Comparison of ENCODE assay signal across 8 cellular contexts in the genomic region with DNA sequence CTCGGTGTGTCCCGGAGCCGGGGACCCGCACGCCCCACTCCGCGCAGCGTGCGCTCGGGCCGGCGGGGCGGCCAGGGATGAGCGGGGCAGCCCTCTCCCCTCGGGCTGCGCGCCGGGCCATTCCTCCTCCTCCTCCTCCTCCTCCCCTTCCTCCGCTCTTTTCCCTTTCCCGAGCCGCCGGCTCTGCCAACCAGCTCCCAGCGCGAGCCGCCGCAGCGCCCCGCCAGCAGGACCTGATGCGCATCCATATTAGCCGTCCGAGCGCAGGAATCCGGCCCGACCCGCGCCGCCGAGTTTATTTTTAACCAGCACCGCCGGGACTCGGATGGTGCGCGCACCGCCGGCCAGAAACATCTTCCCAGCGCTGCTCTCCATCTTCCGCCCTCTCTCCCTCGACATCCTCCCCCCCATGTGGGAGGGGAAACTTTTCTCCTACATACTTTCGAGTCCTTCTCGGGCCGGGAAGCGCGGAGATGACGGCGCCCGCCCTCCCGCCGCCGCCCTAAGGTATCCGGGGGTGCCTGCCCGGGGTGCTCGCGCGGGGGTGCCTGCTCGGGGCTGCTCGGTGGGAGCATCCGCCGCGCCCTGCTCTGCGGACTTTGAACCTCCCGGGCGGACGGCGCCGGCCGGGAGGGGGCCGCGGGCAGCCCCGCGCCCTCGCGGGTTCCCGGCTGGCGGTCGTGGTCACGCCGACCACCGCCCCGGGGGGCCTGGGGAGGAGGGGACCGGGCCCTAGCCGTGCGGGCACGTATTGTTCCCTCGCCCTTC. TPM values are rescaled to one million over a fixed set of nuclear protein-coding genes. Genes with fewer than 3 reads are reported as not detected.
DNase-seq lines count a peak whose midpoint lies in the region; ATAC-seq, FAIRE-seq and TF ChIP-seq lines count a peak whose summit lies in the region.

No MANE protein-coding gene starts in this region.

- peak in 1 of 2 donors; percentile 13 for TF ChIP-seq POLR2A in gastrocnemius medialis (IDR thresholded peaks at IDR 0.05)

- no peaks in the 10 kb centered on the region for H3K27me3 Mint-ChIP-seq in astrocyte (ENCODE audit: low read depth, unreplicated experiment)

- no peaks in the 10 kb centered on the region for H3K9me2 ChIP-seq in hepatocyte (replicated peaks; ENCODE audit: insufficient read depth)

- H4K20me1 ChIP-seq in astrocyte (ENCODE audit: insufficient read depth, low read length) (peaks cover 41% of the 10 kb centered on the region), hepatocyte (ENCODE audit: insufficient read depth, poor library complexity, severe bottlenecking) (peaks cover 32% of the 10 kb centered on the region)

- H3K79me2 ChIP-seq in astrocyte (ENCODE audit: insufficient read depth, low read length) (peaks cover 57% of the 10 kb centered on the region), hepatocyte (peaks cover 55% of the 10 kb centered on the region)

- H3K9me3 ChIP-seq in astrocyte (ENCODE audit: insufficient read depth, low read depth, low read length) (no peaks in the 10 kb centered on the region), hepatocyte (ENCODE audit: low read depth) (no peaks in the 10 kb centered on the region), gastrocnemius medialis (no peaks in the 10 kb centered on the region)

- under 1% methylated on average over 51 of the region's 94 CpGs for WGBS in hepatocyte (ENCODE audit: low lambda C conversion rate, missing lambda C conversion rate)

- H3K36me3 ChIP-seq in astrocyte (ENCODE audit: insufficient read depth, low read length), result no peaks in the 10 kb centered on the region
- H3K36me3 ChIP-seq in hepatocyte (replicated peaks; ENCODE audit: insufficient read depth, low read depth), result no peaks in the 10 kb centered on the region
- no peaks in the 10 kb centered on the region for H3K36me3 ChIP-seq in gastrocnemius medialis

- H3K9ac ChIP-seq in astrocyte (ENCODE audit: low read length), result peak overlapping the region; percentile 97

- H3K27ac ChIP-seq in astrocyte (ENCODE audit: low read depth, low read length), result peak overlapping the region; percentile 90
- H3K27ac ChIP-seq in hepatocyte, result peak overlapping the region; percentile 98
- H3K27ac ChIP-seq in gastrocnemius medialis, result peak overlapping the region; percentile 85 to 96 (median 94)

- in situ Hi-C loops in gastrocnemius medialis (cut with MboI; ENCODE audit: low sequenced_read_pairs in 4 of 4) (loop anchor here in 1 of 4 donors (25.0 kb wide), 1 partner anchor 104 kb away; no protein-coding TSS in a partner anchor), KBM-7 (cut with MboI; ENCODE audit: low pct_unique_long_range_greater_than_20kb, low sequenced_read_pairs) (no loop called here)

- H3K4me1 ChIP-seq in astrocyte (ENCODE audit: insufficient read depth, low read length) (peaks cover 13% of the 10 kb centered on the region), hepatocyte (ENCODE audit: insufficient read depth) (peaks cover 30% of the 10 kb centered on the region), gastrocnemius medialis (peaks cover 17 to 29% of the 10 kb centered on the region in 2 donors)

- no peaks in the 10 kb centered on the region for H3K27me3 ChIP-seq in astrocyte (ENCODE audit: insufficient read depth, low read length)
- no peaks in the 10 kb centered on the region for H3K27me3 ChIP-seq in hepatocyte
- no peaks in the 10 kb centered on the region for H3K27me3 ChIP-seq in gastrocnemius medialis

- H3K4me3 ChIP-seq in astrocyte (ENCODE audit: insufficient read depth, low read depth, low read length), result peak overlapping the region; percentile 99
- peak overlapping the region; percentile 92 for H3K4me3 ChIP-seq in hepatocyte
- H3K4me3 ChIP-seq in gastrocnemius medialis, result peak overlapping the region; percentile 93 to 98 (median 96)

- DNase-seq in Daoy (ENCODE audit: low read depth) (peak; percentile 66), astrocyte (ENCODE audit: low read depth) (peak; percentile 40), hepatocyte (ENCODE audit: low spot score) (peak; percentile 72), gastrocnemius medialis (peak; percentile 20 to 60), KBM-7 (no peak), SK-N-DZ (ENCODE audit: low spot score) (no peak)

- no peaks in the 10 kb centered on the region for H3K36me3 Mint-ChIP-seq in astrocyte (ENCODE audit: low read depth, unreplicated experiment)

- H3K4me3 Mint-ChIP-seq in astrocyte (ENCODE audit: unreplicated experiment), result peak overlapping the region; percentile 90

- H3K27ac Mint-ChIP-seq in astrocyte (ENCODE audit: unreplicated experiment), result no peak overlapping the region

- H3K9me3 Mint-ChIP-seq in astrocyte (ENCODE audit: unreplicated experiment), result peaks cover 2% of the 10 kb centered on the region

- TF ChIP-seq CTCF in astrocyte (IDR thresholded peaks at IDR 0.05; ENCODE audit: insufficient read depth, low read depth, low read length) (no peak), hepatocyte (IDR thresholded peaks at IDR 0.05; ENCODE audit: poor library complexity) (no peak), gastrocnemius medialis (IDR thresholded peaks at IDR 0.05 in 4 of 5, conservative IDR thresholded peaks at IDR 0.05 in 1 of 5) (no peak)

- ATAC-seq in HG02678 (IDR thresholded peaks at IDR 0.05; ENCODE audit: unreplicated experiment), result peak; percentile 14
- peak; percentile 36 for ATAC-seq in SK-N-SH treated with all-trans-retinoic acid at 6 μM for 48 hours
- peak; percentile 40 for ATAC-seq in gastrocnemius medialis

- FAIRE-seq in astrocyte (lab: Jason Lieb, UNC), result no peak

- H3K4me2 ChIP-seq in astrocyte (ENCODE audit: low read length) (peak overlapping the region; percentile 88), hepatocyte (peak overlapping the region; percentile 75)

- intact Hi-C loops in gastrocnemius medialis (cut with DNase I; ENCODE audit: low total_unique reads), result loop anchor here (2.0 to 5.0 kb wide), 5 partner anchors 50 to 361 kb away; no protein-coding TSS in a partner anchor

- peaks cover 30% of the 10 kb centered on the region for H3K4me1 Mint-ChIP-seq in astrocyte (ENCODE audit: low read depth, unreplicated experiment)

- peak overlapping the region; percentile 98 for H2AFZ ChIP-seq in astrocyte (ENCODE audit: low read depth, low read length)
- H2AFZ ChIP-seq in hepatocyte, result peak overlapping the region; percentile 48

TF ChIP-seq in SK-N-SH treated with all-trans-retinoic acid at 6 μM for 48 hours, 23 proteins besides CTCF, POLR2A, EP300 and RAD21:
- TF ChIP-seq ZNF70 (CRISPR knock-in tag; IDR thresholded peaks at IDR 0.05) (no peak), TOX (CRISPR knock-in tag; IDR thresholded peaks at IDR 0.05; ENCODE audit: borderline replicate concordance) (no peak), ZC3H10 (CRISPR knock-in tag; IDR thresholded peaks at IDR 0.05) (no peak), GLIS3 (CRISPR knock-in tag; IDR thresholded peaks at IDR 0.05) (no peak), TCF4 (CRISPR knock-in tag; IDR thresholded peaks at IDR 0.05; ENCODE audit: borderline replicate concordance) (no peak)

RNA-seq across cellular contexts. Expression of a gene that starts 0.6 kb away (rescaled TPM):
- total RNA-seq in Daoy (2014; rRNA removed; shearing (Covaris generic)), result 7.0 and 7.9 TPM in 2 replicates
- 37.2 and 41.8 TPM in 2 replicates for total RNA-seq in astrocyte
- total RNA-seq in hepatocyte, result 23.6 and 28.7 TPM in 2 replicates
- 15.2 and 19.7 TPM in 2 replicates for polyA plus RNA-seq in hepatocyte
- total RNA-seq in gastrocnemius medialis, result 10 to 100 TPM; 18.0 to 41.3 (median 39.2) TPM
- polyA plus RNA-seq in SK-N-DZ (2014; cell fraction: cytosol; rRNA removed), result 0.13 TPM in 1 of 2 replicates, not detected in the other
- not detected in 2 replicates for polyA plus RNA-seq in SK-N-DZ (2014; cell fraction: nucleus; rRNA removed)

Comparison
In these comparisons a context has a peak if more than half of its experiments do, and no peak if none do; other contexts are left out.
1. DNase-seq: peak in Daoy (single experiment), astrocyte (single experiment), hepatocyte (single experiment) and gastrocnemius medialis (2 of 2); none in KBM-7 (single experiment) and SK-N-DZ (single experiment).
2. Peak in every context shown above with its lines, with median percentiles within 50 percentile points of each other: ATAC-seq, H3K27ac ChIP-seq and H3K4me3 ChIP-seq.